In genomic region chr2:241882090-241882625, GRCh38 we compare ENCODE assay signal across 8 cellular contexts. TPM values are rescaled to one million over a fixed set of nuclear protein-coding genes. Genes with fewer than 3 reads are reported as not detected.
A peak's percentile ranks its signal among the peaks of the same experiment; 100 is the strongest.
DNase-seq lines count a peak whose midpoint lies in the region; ATAC-seq, FAIRE-seq and TF ChIP-seq lines count a peak whose summit lies in the region.

No MANE protein-coding gene starts in this region.

- H3K4me3 Mint-ChIP-seq in activated CD4-positive, alpha-beta T cell treated with anti-CD3 and anti-CD28 coated beads, Interleukin-2, amount 10 ng/mL, durations not matched to agents 24 days and 14 days = peak overlapping the region; percentile 91

- TF ChIP-seq CTCF in osteoblast (IDR thresholded peaks at IDR 0.05; ENCODE audit: extremely low read depth, low read depth, low read length) = no peak

- peak; percentile 67 for FAIRE-seq in HTR-8/SVneo (lab: Jason Lieb, UNC)

- ATAC-seq in GM19468 (IDR thresholded peaks at IDR 0.05; ENCODE audit: extremely low read depth, unreplicated experiment) (peak; percentile 43), aorta (ENCODE audit: low FRiP score) (peak; percentile 49)

- H3K36me3 ChIP-seq in esophagus (ENCODE audit: control insufficient read depth in 2 of 2, insufficient read depth in 2 of 2, low read length in 1 of 2) (peaks cover 0 to 5% of the 10 kb centered on the region in 2 donors), osteoblast (ENCODE audit: insufficient read depth, low read length) (no peaks in the 10 kb centered on the region), aorta (ENCODE audit: control insufficient read depth in 1 of 2, insufficient read depth in 2 of 2, low read length in 1 of 2) (no peaks in the 10 kb centered on the region)

- H3K27ac ChIP-seq in esophagus (ENCODE audit: low read depth in 2 of 2, low read length in 1 of 2) (peak overlapping the region; percentile 45 to 70), osteoblast (ENCODE audit: low read depth, low read length) (no peak overlapping the region), aorta (ENCODE audit: low read depth in 1 of 2, low read length in 2 of 2) (no peak overlapping the region)

- peaks cover 6% of the 10 kb centered on the region for H3K36me3 Mint-ChIP-seq in activated CD4-positive, alpha-beta T cell treated with anti-CD3 and anti-CD28 coated beads, Interleukin-2, amount 10 ng/mL, durations not matched to agents 24 days and 14 days (ENCODE audit: low read depth)

- in situ Hi-C loops in G401 (cut with HindIII; ENCODE audit: low sequenced_read_pairs) = no loop called here

- H3K79me2 ChIP-seq in osteoblast (ENCODE audit: insufficient read depth, low read length) = no peaks in the 10 kb centered on the region

- intact Hi-C loops in activated CD4-positive, alpha-beta T cell treated with anti-CD3 and anti-CD28 coated beads, Interleukin-2, amount 10 ng/mL, durations not matched to agents 24 days and 14 days (cut with micrococcal nuclease) = loop anchor here (5.0 to 10.0 kb wide), 3 partner anchors 265 to 1317 kb away; partner anchors contain the start of genes DUSP28 and RNPEPL1
- intact Hi-C loops in aorta (cut with DNase I) = no loop called here

- H3K9me3 Mint-ChIP-seq in activated CD4-positive, alpha-beta T cell treated with anti-CD3 and anti-CD28 coated beads, Interleukin-2, amount 10 ng/mL, durations not matched to agents 24 days and 14 days = no peaks in the 10 kb centered on the region

- peaks cover 4% of the 10 kb centered on the region for H3K27me3 Mint-ChIP-seq in activated CD4-positive, alpha-beta T cell treated with anti-CD3 and anti-CD28 coated beads, Interleukin-2, amount 10 ng/mL, durations not matched to agents 24 days and 14 days

- no peaks in the 10 kb centered on the region for H3K27me3 ChIP-seq in esophagus (ENCODE audit: control insufficient read depth in 1 of 2, insufficient read depth in 2 of 2, low read length in 2 of 2)
- H3K27me3 ChIP-seq in osteoblast (ENCODE audit: insufficient read depth, low read length) = no peaks in the 10 kb centered on the region
- H3K27me3 ChIP-seq in aorta (ENCODE audit: control insufficient read depth in 1 of 2, insufficient read depth in 2 of 2, low read length in 1 of 2) = no peaks in the 10 kb centered on the region

- H2AFZ ChIP-seq in osteoblast (ENCODE audit: low read length) = peak overlapping the region; percentile 81

- peaks cover 28% of the 10 kb centered on the region for H3K4me1 Mint-ChIP-seq in activated CD4-positive, alpha-beta T cell treated with anti-CD3 and anti-CD28 coated beads, Interleukin-2, amount 10 ng/mL, durations not matched to agents 24 days and 14 days

- 5 to 11% methylated on average over 23 of the region's 23 CpGs for WGBS in esophagus, 2 donors
- 14% methylated on average over 23 of the region's 23 CpGs for WGBS in aorta, 2 donors

- peak overlapping the region; percentile 95 for H3K27ac Mint-ChIP-seq in activated CD4-positive, alpha-beta T cell treated with anti-CD3 and anti-CD28 coated beads, Interleukin-2, amount 10 ng/mL, durations not matched to agents 24 days and 14 days

- H4K20me1 ChIP-seq in osteoblast (ENCODE audit: insufficient read depth, low read length) = no peaks in the 10 kb centered on the region

- peak overlapping the region; percentile 91 for H3K4me2 ChIP-seq in osteoblast (ENCODE audit: insufficient read depth, low read length)

- H3K4me3 ChIP-seq in esophagus (ENCODE audit: low read depth in 1 of 2, low read length in 2 of 2) (peak overlapping the region; percentile 24 to 55), osteoblast (ENCODE audit: insufficient read depth, low read length) (peak overlapping the region; percentile 83), aorta (ENCODE audit: low read length in 2 of 2) (no peak overlapping the region)

- H3K4me1 ChIP-seq in esophagus (ENCODE audit: control insufficient read depth in 2 of 2, insufficient read depth in 2 of 2, low read length in 1 of 2) (peaks cover 0 to 11% of the 10 kb centered on the region in 2 donors), osteoblast (ENCODE audit: insufficient read depth, low read length) (peaks cover 20% of the 10 kb centered on the region), aorta (ENCODE audit: control insufficient read depth in 1 of 2, insufficient read depth in 2 of 2, low read length in 2 of 2) (no peaks in the 10 kb centered on the region)

- DNase-seq in G401 (ENCODE audit: low spot score) = peak; percentile 44
- no peak for DNase-seq in HTR-8/SVneo (ENCODE audit: insufficient read length, low spot score)
- DNase-seq in activated CD4-positive, alpha-beta T cell treated with anti-CD3 and anti-CD28 coated beads, Interleukin-2, amount 10 ng/mL, durations not matched to agents 24 days and 14 days = no peak
- DNase-seq in osteoblast (ENCODE audit: insufficient read length, low spot score, missing footprints) = no peak
- DNase-seq in aorta = peak in 1 of 2 donors; percentile 67
- no peak for DNase-seq in NCI-H526 treated with DMSO at 0.1 percent for 48 hours (lab: John Stamatoyannopoulos, UW)

- no peaks in the 10 kb centered on the region for H3K9me3 ChIP-seq in esophagus (ENCODE audit: control insufficient read depth in 2 of 2, insufficient read depth in 1 of 2, low read depth in 1 of 2, low read length in 1 of 2)
- H3K9me3 ChIP-seq in osteoblast (ENCODE audit: low read depth, low read length) = no peaks in the 10 kb centered on the region
- H3K9me3 ChIP-seq in aorta (ENCODE audit: control insufficient read depth, low read length) = no peaks in the 10 kb centered on the region

RNA-seq across cellular contexts. Expression of gene RTP5, which starts 12.6 kb away (rescaled TPM):
- not detected in 2 replicates for total RNA-seq in G401 (2014; rRNA removed; shearing (Covaris generic))
- 0.07 TPM in 1 of 2 replicates, not detected in the other for total RNA-seq in activated CD4-positive, alpha-beta T cell treated with anti-CD3 and anti-CD28 coated beads, Interleukin-2, amount 10 ng/mL, durations not matched to agents 24 days and 14 days
- polyA plus RNA-seq in esophagus = under 1 TPM; 0.06 to 0.28 TPM
- total RNA-seq in osteoblast = not detected in 2 replicates
- total RNA-seq in aorta = not detected
- polyA plus RNA-seq in aorta = not detected

RNA-seq across cellular contexts. Expression of gene PDCD1, which starts 23.5 kb away (rescaled TPM):
- total RNA-seq in G401 (2014; rRNA removed; shearing (Covaris generic)) = 0.62 TPM in 1 of 2 replicates, not detected in the other
- 79.6 and 83.3 TPM in 2 replicates for total RNA-seq in activated CD4-positive, alpha-beta T cell treated with anti-CD3 and anti-CD28 coated beads, Interleukin-2, amount 10 ng/mL, durations not matched to agents 24 days and 14 days
- polyA plus RNA-seq in esophagus (under 1 TPM; 0.54 to 0.73 TPM), aorta (not detected)
- total RNA-seq in osteoblast (not detected in 2 replicates), aorta (under 1 TPM; 0.39 to 0.75 TPM)

Comparison
In these comparisons a context has a peak if more than half of its experiments do, and no peak if none do; other contexts are left out.
1. H3K27ac ChIP-seq: peak in esophagus (2 of 2); none in osteoblast (single experiment) and aorta (0 of 2).
2. H3K4me3 ChIP-seq: peak in esophagus (2 of 2) and osteoblast (single experiment); none in aorta (0 of 2).
3. RNA of gene PDCD1, which starts 23.5 kb away (total RNA-seq): 79.6 to 83.3 TPM in activated CD4-positive, alpha-beta T cell treated with anti-CD3 and anti-CD28 coated beads, Interleukin-2, amount 10 ng/mL, durations not matched to agents 24 days and 14 days; 0.39 to 0.75 TPM in aorta, 0.62 TPM in G401 and not detected in osteoblast; every median in the first group is over 10 times any median in the second.